24 cellular contexts compared by ENCODE assay signal in genomic region chr1:107594541-107594940, GRCh38.
A peak's percentile ranks its signal among the peaks of the same experiment; 100 is the strongest.
DNase-seq lines count a peak whose midpoint lies in the region; ATAC-seq, FAIRE-seq and TF ChIP-seq lines count a peak whose summit lies in the region.
"Had no signal": no experiment of that assay in that cellular context is flagged by ENCODE, and none has a peak within 500 bp of the region (broad histone marks: within the 10 kb centered on the region; RNA-seq: fewer than 3 reads in every experiment).

No MANE protein-coding gene starts in this region.

- no peaks in the 10 kb centered on the region for H3K27me3 Mint-ChIP-seq in activated CD8-positive, alpha-beta T cell treated with anti-CD3 and anti-CD28 coated beads, Interleukin-2, amount 10 ng/mL, durations not matched to agents 7 days and 5 days (ENCODE audit: low read depth)
- H3K27me3 Mint-ChIP-seq: activated B cell treated with CpG ODN at 0.5 μM for 24 hours had no signal

- peaks cover 5% of the 10 kb centered on the region for H3K36me3 Mint-ChIP-seq in activated CD8-positive, alpha-beta T cell treated with anti-CD3 and anti-CD28 coated beads, Interleukin-2, amount 10 ng/mL, durations not matched to agents 7 days and 5 days (ENCODE audit: low read depth)

- H3K36me3 ChIP-seq in bronchial epithelial cell (ENCODE audit: control insufficient read depth, insufficient read depth, low read length): no peaks in the 10 kb centered on the region
- H3K36me3 ChIP-seq in upper lobe of left lung: no peaks in the 10 kb centered on the region
- H3K36me3 ChIP-seq: adrenal gland, BE2C had no signal

- no peak for TF ChIP-seq POLR2A in upper lobe of left lung (IDR thresholded peaks at IDR 0.05)

- POLR2A ChIA-PET in activated CD8-positive, alpha-beta T cell treated with anti-CD3 and anti-CD28 coated beads, Interleukin-2, amount 10 ng/mL, durations not matched to agents 7 days and 5 days (lab: Charles Lee): no interaction called here

- no peak overlapping the region for H3K27ac ChIP-seq in upper lobe of left lung
- H3K27ac ChIP-seq: adrenal gland, heart right ventricle, skin epidermis had no signal

- H3K27ac Mint-ChIP-seq in activated CD8-positive, alpha-beta T cell treated with anti-CD3 and anti-CD28 coated beads, Interleukin-2, amount 10 ng/mL, durations not matched to agents 7 days and 5 days: no peak overlapping the region
- H3K27ac Mint-ChIP-seq: activated B cell treated with CpG ODN at 0.5 μM for 24 hours; stimulated activated effector memory CD8-positive, alpha-beta T cell treated with anti-CD3 and anti-CD28 coated beads, Interleukin-12 subunit alpha, Interleukin-12 subunit beta, amount 100 ng/mL, for 72 hours had no signal

- TF ChIP-seq CTCF in bronchial epithelial cell (IDR thresholded peaks at IDR 0.05; ENCODE audit: insufficient read depth, low read length, severe bottlenecking) (no peak), upper lobe of left lung (IDR thresholded peaks at IDR 0.05) (no peak)

- H3K4me3 ChIP-seq in bronchial epithelial cell (ENCODE audit: low read depth, low read length): no peak overlapping the region
- H3K4me3 ChIP-seq in upper lobe of left lung: no peak overlapping the region
- H3K4me3 ChIP-seq: adrenal gland, heart right ventricle, mucosa of descending colon, skin epidermis had no signal

- WGBS in upper lobe of left lung, 2 donors: 79 to 86% methylated on average over 1 of the region's 1 CpG

- CTCF ChIA-PET in activated CD8-positive, alpha-beta T cell treated with anti-CD3 and anti-CD28 coated beads, Interleukin-2, amount 10 ng/mL, durations not matched to agents 7 days and 5 days (lab: Charles Lee): no interaction called here

- H3K4me3 Mint-ChIP-seq in activated CD8-positive, alpha-beta T cell treated with anti-CD3 and anti-CD28 coated beads, Interleukin-2, amount 10 ng/mL, durations not matched to agents 7 days and 5 days: no peak overlapping the region
- H3K4me3 Mint-ChIP-seq: activated B cell treated with CpG ODN at 0.5 μM for 24 hours; stimulated activated effector memory CD8-positive, alpha-beta T cell treated with anti-CD3 and anti-CD28 coated beads, Interleukin-12 subunit alpha, Interleukin-12 subunit beta, amount 100 ng/mL, for 72 hours had no signal

- no peaks in the 10 kb centered on the region for H3K27me3 ChIP-seq in bronchial epithelial cell (ENCODE audit: control insufficient read depth, insufficient read depth, low read length)
- no peaks in the 10 kb centered on the region for H3K27me3 ChIP-seq in upper lobe of left lung
- H3K27me3 ChIP-seq: adrenal gland, BE2C, heart right ventricle had no signal

- H3K4me1 ChIP-seq in upper lobe of left lung: no peaks in the 10 kb centered on the region
- H3K4me1 ChIP-seq: adrenal gland, BE2C had no signal

- peak; percentile 20 for DNase-seq in SIG-M5 treated with dmso at 0.1 percent for 504 hours (lab: John Stamatoyannopoulos, UW; ENCODE audit: unreplicated experiment)
- DNase-seq in SIG-M5 (lab: John Stamatoyannopoulos, UW): no peak
- DNase-seq in bronchial epithelial cell (ENCODE audit: low read depth): peak; percentile 27
- DNase-seq in kidney tubule cell (ENCODE audit: low spot score): peak; percentile 30
- no peak for DNase-seq in NCI-H526 (lab: John Stamatoyannopoulos, UW)
- no peak for DNase-seq in OCI-M2 (lab: John Stamatoyannopoulos, UW; ENCODE audit: unreplicated experiment)
- DNase-seq in activated CD8-positive, alpha-beta T cell treated with anti-CD3 and anti-CD28 coated beads, Interleukin-2, amount 10 ng/mL, durations not matched to agents 7 days and 5 days: no peak
- no peak for DNase-seq in upper lobe of left lung
- DNase-seq: 8988T; activated B cell treated with CpG ODN at 0.5 μM for 24 hours; activated CD4-positive, alpha-beta T cell treated with anti-CD3 and anti-CD28 coated beads, Interleukin-2, amount 50 U/mL, for 48 hours; activated gamma-delta T cell treated with Interleukin-2 at 50 U/mL for 16 hours; adrenal gland; BE2C; heart right ventricle; left ventricle myocardium superior; mucosa of descending colon; NCI-H524; RPMI8226; stimulated activated CD4-positive, alpha-beta T cell treated with anti-CD3 and anti-CD28 coated beads, Interleukin-2, amount 100 ng/mL, for 24 hours; T-helper 9 cell had no signal

- TF ChIP-seq EP300 in upper lobe of left lung (IDR thresholded peaks at IDR 0.05): no peak

- ATAC-seq in activated CD8-positive, alpha-beta T cell treated with anti-CD3 and anti-CD28 coated beads, Interleukin-2, amount 10 ng/mL, durations not matched to agents 7 days and 5 days: no peak
- ATAC-seq in upper lobe of left lung (ENCODE audit: low FRiP score in 2 of 2): no peak
- ATAC-seq: left ventricle myocardium superior had no signal

- FAIRE-seq in bronchial epithelial cell (lab: Jason Lieb, UNC): no peak
- FAIRE-seq: D721Med had no signal

- peaks cover 8% of the 10 kb centered on the region for H3K4me1 Mint-ChIP-seq in activated CD8-positive, alpha-beta T cell treated with anti-CD3 and anti-CD28 coated beads, Interleukin-2, amount 10 ng/mL, durations not matched to agents 7 days and 5 days (ENCODE audit: low read depth)

- H3K9me3 ChIP-seq in upper lobe of left lung: no peaks in the 10 kb centered on the region
- H3K9me3 ChIP-seq: adrenal gland, BE2C, heart right ventricle, mucosa of descending colon had no signal

- H3K9me3 Mint-ChIP-seq in activated CD8-positive, alpha-beta T cell treated with anti-CD3 and anti-CD28 coated beads, Interleukin-2, amount 10 ng/mL, durations not matched to agents 7 days and 5 days (ENCODE audit: insufficient read depth): no peaks in the 10 kb centered on the region
- H3K9me3 Mint-ChIP-seq: activated B cell treated with CpG ODN at 0.5 μM for 24 hours; stimulated activated effector memory CD8-positive, alpha-beta T cell treated with anti-CD3 and anti-CD28 coated beads, Interleukin-12 subunit alpha, Interleukin-12 subunit beta, amount 100 ng/mL, for 72 hours had no signal

Comparison
In these comparisons a context has a peak if more than half of its experiments do, and no peak if none do; other contexts are left out.
1. DNase-seq: peak in SIG-M5 treated with dmso at 0.1 percent for 504 hours (single experiment), bronchial epithelial cell (single experiment) and kidney tubule cell (single experiment); none in SIG-M5 (single experiment), NCI-H526 (0 of 2), OCI-M2 (single experiment), activated CD8-positive, alpha-beta T cell treated with anti-CD3 and anti-CD28 coated beads, Interleukin-2, amount 10 ng/mL, durations not matched to agents 7 days and 5 days (single experiment) and upper lobe of left lung (0 of 2).